In the genomic region with DNA sequence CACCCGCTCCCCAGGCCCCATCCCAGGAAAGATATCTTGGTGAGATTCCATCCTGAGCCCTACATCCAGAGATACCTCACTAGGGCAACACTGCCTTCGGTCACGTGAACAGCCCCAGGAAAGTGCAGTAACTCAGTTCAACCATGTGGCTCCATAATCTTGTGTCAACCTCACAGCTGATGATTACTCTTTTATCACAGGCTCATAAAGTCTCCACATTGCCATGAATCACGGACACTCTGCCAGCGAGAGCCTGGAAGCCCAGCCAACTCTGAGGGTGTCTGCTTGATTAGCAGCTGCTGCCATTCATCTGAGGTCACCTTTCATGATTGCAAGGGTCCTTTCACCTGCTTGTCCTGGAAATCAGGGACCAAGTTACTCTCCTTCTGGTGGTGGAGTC, we compare ENCODE assay signal across 15 cellular contexts.
"Had no signal": no experiment of that assay in that cellular context is flagged by ENCODE, and none has a peak within 500 bp of the region (broad histone marks: within the 10 kb centered on the region; RNA-seq: fewer than 3 reads in every experiment).

No MANE protein-coding gene starts in this region.

- H3K9me3 ChIP-seq: pancreas had no signal

- H3K27me3 ChIP-seq: brain microvascular endothelial cell, pancreas had no signal

- H3K4me1 ChIP-seq: foreskin keratinocyte, pancreas had no signal

- H3K36me3 ChIP-seq: brain microvascular endothelial cell, pancreas had no signal

- ATAC-seq: activated CD4-positive, CD25-positive, alpha-beta regulatory T cell treated with anti-CD3 and anti-CD28 coated beads, Interleukin-2, amount 50 U/mL, for 24 hours; foreskin keratinocyte; pancreas had no signal

- H3K4me3 ChIP-seq: lung, pancreas had no signal

- H3K27ac ChIP-seq: brain microvascular endothelial cell, foreskin keratinocyte, pancreas had no signal

- DNase-seq: activated naive CD4-positive, alpha-beta T cell; activated naive CD8-positive, alpha-beta T cell treated with anti-CD3 and anti-CD28 coated beads, Interleukin-2, amount 10 ng/mL, durations not matched to agents 7 days and 5 days; anterior cingulate cortex; brain microvascular endothelial cell; effector memory CD4-positive, alpha-beta T cell; foreskin keratinocyte; glutamatergic neuron; immature natural killer cell; naive B cell; pancreas; stimulated activated CD4-positive, alpha-beta T cell treated with anti-CD3 and anti-CD28 coated beads, Interleukin-4, amount 100 ng/mL, for 24 hours; stimulated activated naive CD4-positive, alpha-beta T cell treated with Interleukin-2 at 50 U/mL for 16 hours; trophoblast cell had no signal
